6 cellular contexts compared by ENCODE assay signal in genomic region chr3:51974277-51974962, GRCh38. TPM values are rescaled to one million over a fixed set of nuclear protein-coding genes. Genes with fewer than 3 reads are reported as not detected.
DNase-seq lines count a peak whose midpoint lies in the region; ATAC-seq and TF ChIP-seq lines count a peak whose summit lies in the region.

No MANE protein-coding gene starts in this region.

- DNase-seq in NCI-H748 (lab: John Stamatoyannopoulos, UW; ENCODE audit: unreplicated experiment) (peak; percentile 30), NCI-H748 treated with DMSO at 0.1 percent for 48 hours (lab: John Stamatoyannopoulos, UW) (no peak), left lobe of liver (ENCODE audit: low spot score) (peak; percentile 90), GM19240 (ENCODE audit: insufficient read length, low spot score) (no peak), NCI-H187 treated with DMSO at 0.1 percent for 48 hours (lab: John Stamatoyannopoulos, UW) (no peak)

- peak; percentile 56 for ATAC-seq in left lobe of liver

- TF ChIP-seq CTCF in WI38 (IDR thresholded peaks at IDR 0.05; ENCODE audit: low read depth, low read length): no peak; the same call in 1 of the 2 replicates

- H3K4me3 ChIP-seq in WI38 (ENCODE audit: low read depth, low read length): peak overlapping the region; percentile 77

RNA-seq across cellular contexts. Expression of gene ABHD14A, which starts 0.4 kb away (rescaled TPM):
- total RNA-seq in left lobe of liver: 13.8 TPM

RNA-seq across cellular contexts. Expression of gene ABHD14B, which starts 0.6 kb away (rescaled TPM):
- total RNA-seq in left lobe of liver: 113 TPM

RNA-seq across cellular contexts. Expression of gene PCBP4, which starts 7.2 kb away (rescaled TPM):
- total RNA-seq in left lobe of liver: 7.4 TPM

RNA-seq across cellular contexts. Expression of gene ACY1, which starts 8.9 kb away (rescaled TPM):
- total RNA-seq in left lobe of liver: 301 TPM

RNA-seq across cellular contexts. Expression of gene GPR62, which starts 19.2 kb away (rescaled TPM):
- not detected for total RNA-seq in left lobe of liver

Comparison
In these comparisons a context has a peak if more than half of its experiments do, and no peak if none do; other contexts are left out.
1. DNase-seq: peak in NCI-H748 (single experiment) and left lobe of liver (single experiment); none in NCI-H748 treated with DMSO at 0.1 percent for 48 hours (single experiment), GM19240 (single experiment) and NCI-H187 treated with DMSO at 0.1 percent for 48 hours (single experiment).